ENCODE assay signal across 10 cellular contexts in the genomic region with DNA sequence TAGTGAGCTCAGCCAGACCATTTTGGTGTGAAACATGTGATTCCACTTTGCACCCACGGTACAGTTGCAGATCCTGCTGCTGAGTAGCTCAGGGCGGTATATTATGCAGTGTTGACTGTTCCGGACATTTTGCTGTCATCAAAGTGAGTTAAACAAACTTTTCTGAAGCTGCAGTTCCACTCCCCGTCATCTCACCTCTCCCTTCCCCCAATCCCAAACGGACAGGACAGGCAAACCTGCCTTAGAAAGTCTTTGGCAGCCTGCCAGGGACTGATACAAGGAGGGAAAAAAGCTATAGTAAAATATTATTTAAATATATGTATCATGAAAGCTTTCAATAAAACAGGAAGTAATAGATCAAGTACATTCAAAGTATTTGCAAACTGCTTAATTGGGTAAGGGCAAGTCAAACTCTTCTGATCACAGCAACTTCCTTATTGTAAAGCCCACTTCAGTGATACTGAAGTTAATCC. TPM values are rescaled to one million over a fixed set of nuclear protein-coding genes. Genes with fewer than 3 reads are reported as not detected.
A peak's percentile ranks its signal among the peaks of the same experiment; 100 is the strongest.
DNase-seq lines count a peak whose midpoint lies in the region; ATAC-seq and TF ChIP-seq lines count a peak whose summit lies in the region.
"Had no signal": no experiment of that assay in that cellular context is flagged by ENCODE, and none has a peak within 500 bp of the region (broad histone marks: within the 10 kb centered on the region; RNA-seq: fewer than 3 reads in every experiment).

No MANE protein-coding gene starts in this region.

- TF ChIP-seq CTCF in BE2C (IDR thresholded peaks at IDR 0.05; ENCODE audit: low read depth, low read length) (no peak), PC-3 (conservative IDR thresholded peaks at IDR 0.05; ENCODE audit: low read depth, low read length) (no peak), foreskin fibroblast (IDR thresholded peaks at IDR 0.05; ENCODE audit: low read depth, low read length) (no peak), right atrium auricular region (IDR thresholded peaks at IDR 0.05) (no peak)

- H3F3A ChIP-seq in PC-3 (ENCODE audit: low read length, unreplicated experiment), result no peaks in the 10 kb centered on the region

- H3K27ac ChIP-seq in PC-3 (ENCODE audit: low read length) (no peak overlapping the region), right atrium auricular region (no peak overlapping the region)

- BruUV-seq in PC-3 (replicated peaks; lab: Mats Ljungman, UMichigan), result no TSS peak

- intact Hi-C loops in PC-3 (cut with micrococcal nuclease), result loop anchor here (10.0 kb wide), 1 partner anchor 115 kb away; no protein-coding TSS in a partner anchor

- peak overlapping the region; percentile 59 for H2AFZ ChIP-seq in PC-3 (ENCODE audit: low read length)

- no peaks in the 10 kb centered on the region for H3K4me1 ChIP-seq in BE2C
- H3K4me1 ChIP-seq in PC-3 (ENCODE audit: insufficient read depth, low read length), result no peaks in the 10 kb centered on the region
- no peaks in the 10 kb centered on the region for H3K4me1 ChIP-seq in right atrium auricular region

- no peaks in the 10 kb centered on the region for H4K20me1 ChIP-seq in PC-3 (ENCODE audit: low read length)

- H3K4me3 ChIP-seq in BE2C (ENCODE audit: low read depth, low read length) (no peak overlapping the region), PC-3 (ENCODE audit: low read length) (no peak overlapping the region), foreskin fibroblast (ENCODE audit: low read depth in 1 of 2, low read length in 2 of 2) (no peak overlapping the region), right atrium auricular region (no peak overlapping the region)

- DNase-seq in BE2C, result peak; percentile 6
- DNase-seq in HuH-7.5 (ENCODE audit: low spot score), result peak; percentile 23
- peak; percentile 48 for DNase-seq in PC-3
- DNase-seq in islet precursor cell, result peak; percentile 59
- no peak for DNase-seq in foreskin fibroblast
- no peak for DNase-seq in iPS-NIHi7 (ENCODE audit: extremely low spot score)
- DNase-seq in pons (ENCODE audit: low spot score), result no peak
- DNase-seq in right atrium auricular region (ENCODE audit: low spot score), result no peak
- DNase-seq: activated naive CD4-positive, alpha-beta T cell treated with Interleukin-2 at 50 U/mL for 16 hours; nucleus accumbens had no signal

- 0 out of 2 replicates have a peak, but pooled peaks have one; percentile 22 for ATAC-seq in PC-3

- POLR2A ChIA-PET in PC-3 (lab: Charles Lee; ENCODE audit: unreplicated experiment), result interaction anchor here (0.6 kb wide), 1 partner anchor 159 kb away, joined by 3 read pairs; no protein-coding TSS in a partner anchor

- CTCF ChIA-PET in PC-3 (lab: Charles Lee), result no interaction called here

- H3K9ac ChIP-seq in PC-3 (ENCODE audit: low read length), result no peak overlapping the region

- H3K9me3 ChIP-seq in BE2C (no peaks in the 10 kb centered on the region), PC-3 (ENCODE audit: low read length) (no peaks in the 10 kb centered on the region), right atrium auricular region (no peaks in the 10 kb centered on the region)

- H3K4me2 ChIP-seq in PC-3 (ENCODE audit: low read length), result 0 out of 2 replicates have a peak overlapping the region, but pooled peaks have one; percentile 41

- H3K9me2 ChIP-seq in PC-3 (replicated peaks; ENCODE audit: low read length), result no peaks in the 10 kb centered on the region

- H3K79me2 ChIP-seq in PC-3 (ENCODE audit: low read length), result no peaks in the 10 kb centered on the region

- H3K27me3 ChIP-seq in BE2C (no peaks in the 10 kb centered on the region), PC-3 (ENCODE audit: low read length) (no peaks in the 10 kb centered on the region), right atrium auricular region (no peaks in the 10 kb centered on the region)

- H3K36me3 ChIP-seq in BE2C, result no peaks in the 10 kb centered on the region
- H3K36me3 ChIP-seq in PC-3 (ENCODE audit: low read depth, low read length), result no peaks in the 10 kb centered on the region
- H3K36me3 ChIP-seq in right atrium auricular region, result no peaks in the 10 kb centered on the region

RNA-seq across cellular contexts. Expression of gene SP5, which starts 35.5 kb away (rescaled TPM):
- polyA plus RNA-seq in BE2C (2012; ENCODE audit: insufficient read depth, insufficient read length, low read depth), result not detected
- total RNA-seq in PC-3 (2014; rRNA removed) (0.47 and 4.8 TPM in 2 replicates), right atrium auricular region (under 1 TPM in 1 of 2 donors, not detected in 1; 0.33 TPM)

Comparison
In these comparisons a context has a peak if more than half of its experiments do, and no peak if none do; other contexts are left out.
1. DNase-seq: peak in BE2C (single experiment), HuH-7.5 (single experiment), PC-3 (single experiment) and islet precursor cell (single experiment); none in foreskin fibroblast (0 of 2), iPS-NIHi7 (single experiment), pons (single experiment) and right atrium auricular region (single experiment).